ENCODE assay signal across 14 cellular contexts in the genomic region with DNA sequence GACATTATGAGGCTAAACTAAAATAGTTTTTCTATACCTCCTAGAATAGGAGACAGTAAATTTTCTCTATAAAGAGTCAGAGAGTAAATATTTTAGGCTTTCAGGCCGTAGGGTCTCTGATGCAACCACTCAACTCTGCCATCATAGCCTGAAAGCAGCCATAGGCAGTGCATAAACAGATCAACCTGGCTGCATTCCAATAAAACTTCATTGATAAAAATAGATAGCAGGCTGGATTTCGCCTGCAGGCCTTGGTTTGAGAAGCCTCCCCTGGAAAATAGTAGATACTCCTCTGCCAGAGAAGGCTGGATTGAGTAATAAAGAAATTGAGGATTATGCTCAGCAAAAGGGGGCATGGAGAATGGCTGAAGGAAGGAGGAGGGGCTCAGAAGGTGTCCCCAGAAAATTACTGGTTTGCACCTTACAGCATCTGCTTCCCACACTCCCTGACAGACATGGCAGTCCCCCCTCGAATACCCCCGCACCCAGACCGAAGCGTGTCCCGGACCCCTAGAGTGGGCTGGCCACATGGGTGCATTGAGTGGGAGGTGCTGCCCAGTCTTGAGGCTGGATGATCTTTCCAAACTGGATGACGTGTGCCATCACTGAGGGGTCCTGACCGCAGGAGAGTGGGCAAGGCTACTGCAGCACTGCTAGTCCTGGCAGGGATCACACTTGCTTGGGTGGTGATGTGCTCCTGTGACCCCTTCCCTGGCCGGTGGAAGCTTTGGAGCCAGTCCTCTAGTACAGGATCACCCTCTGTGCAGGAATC.
"Had no signal": no experiment of that assay in that cellular context is flagged by ENCODE, and none has a peak within 500 bp of the region (broad histone marks: within the 10 kb centered on the region; RNA-seq: fewer than 3 reads in every experiment).

No MANE protein-coding gene starts in this region.

- H3K27me3 ChIP-seq: cardiac muscle cell, colonic mucosa, ovary, transverse colon had no signal

- H3K4me1 ChIP-seq: colonic mucosa, transverse colon had no signal

- H3K9me3 ChIP-seq: colonic mucosa, ovary, transverse colon had no signal

- H3K4me3 Mint-ChIP-seq: activated B cell treated with CpG ODN at 0.5 μM for 24 hours; activated T-cell treated with anti-CD3 and anti-CD28 coated beads, Interleukin-2, amount 50 U/mL, for 24 hours; neural crest cell; stimulated activated naive B cell treated with anti-CD40 and anti-IgM and Interleukin-4, amounts not matched to agents 10 μg/mL and 1 μg/mL and 100 μg/mL, for 72 hours; T-helper 1 cell treated with Interleukin-12 subunit alpha and Interleukin-12 subunit beta and Interleukin-4 antibody, amounts not matched to agents 30 μg/mL and 1 μg/mL, for 36 hours had no signal

- H3K4me3 ChIP-seq: cardiac muscle cell, colonic mucosa, ovary, smooth muscle cell, transverse colon had no signal

- H3K27ac Mint-ChIP-seq: activated B cell treated with CpG ODN at 0.5 μM for 24 hours; activated T-cell treated with anti-CD3 and anti-CD28 coated beads, Interleukin-2, amount 50 U/mL, for 24 hours; stimulated activated naive B cell treated with anti-CD40 and anti-IgM and Interleukin-4, amounts not matched to agents 10 μg/mL and 1 μg/mL and 100 μg/mL, for 72 hours; T-helper 1 cell treated with Interleukin-12 subunit alpha and Interleukin-12 subunit beta and Interleukin-4 antibody, amounts not matched to agents 30 μg/mL and 1 μg/mL, for 36 hours had no signal

- H3K36me3 ChIP-seq: cardiac muscle cell, colonic mucosa, ovary, transverse colon had no signal

- ATAC-seq: stimulated activated naive B cell treated with anti-CD40 and anti-IgM and Interleukin-4, amounts not matched to agents 10 μg/mL and 1 μg/mL and 100 μg/mL, for 72 hours had no signal

- H3K9me3 Mint-ChIP-seq: activated B cell treated with CpG ODN at 0.5 μM for 24 hours; activated T-cell treated with anti-CD3 and anti-CD28 coated beads, Interleukin-2, amount 50 U/mL, for 24 hours; neural crest cell; stimulated activated naive B cell treated with anti-CD40 and anti-IgM and Interleukin-4, amounts not matched to agents 10 μg/mL and 1 μg/mL and 100 μg/mL, for 72 hours; T-helper 1 cell treated with Interleukin-12 subunit alpha and Interleukin-12 subunit beta and Interleukin-4 antibody, amounts not matched to agents 30 μg/mL and 1 μg/mL, for 36 hours had no signal

- H3K27ac ChIP-seq: cardiac muscle cell, colonic mucosa, ovary, transverse colon had no signal

- DNase-seq: activated B cell treated with CpG ODN at 0.5 μM for 24 hours; activated gamma-delta T cell; activated T-cell treated with anti-CD3 and anti-CD28 coated beads, Interleukin-2, amount 50 U/mL, for 24 hours; colonic mucosa; effector CD4-positive, alpha-beta T cell; foreskin melanocyte; stimulated activated naive B cell treated with anti-CD40 and anti-IgM and Interleukin-4, amounts not matched to agents 10 μg/mL and 1 μg/mL and 100 μg/mL, for 72 hours; substantia nigra; transverse colon had no signal

- H3K36me3 Mint-ChIP-seq: stimulated activated naive B cell treated with anti-CD40 and anti-IgM and Interleukin-4, amounts not matched to agents 10 μg/mL and 1 μg/mL and 100 μg/mL, for 72 hours had no signal

- H3K4me1 Mint-ChIP-seq: activated B cell treated with CpG ODN at 0.5 μM for 24 hours; stimulated activated naive B cell treated with anti-CD40 and anti-IgM and Interleukin-4, amounts not matched to agents 10 μg/mL and 1 μg/mL and 100 μg/mL, for 72 hours had no signal

- H3K27me3 Mint-ChIP-seq: activated B cell treated with CpG ODN at 0.5 μM for 24 hours; activated T-cell treated with anti-CD3 and anti-CD28 coated beads, Interleukin-2, amount 50 U/mL, for 24 hours had no signal
